Comparison of ENCODE assay signal across 23 cellular contexts in genomic region chr6:77657365-77657764, GRCh38. TPM values are rescaled to one million over a fixed set of nuclear protein-coding genes. Genes with fewer than 3 reads are reported as not detected.
DNase-seq lines count a peak whose midpoint lies in the region; ATAC-seq and TF ChIP-seq lines count a peak whose summit lies in the region.
"Had no signal": no experiment of that assay in that cellular context is flagged by ENCODE, and none has a peak within 500 bp of the region (broad histone marks: within the 10 kb centered on the region; RNA-seq: fewer than 3 reads in every experiment).

No MANE protein-coding gene starts in this region.

- H3K4me2 ChIP-seq in neural progenitor cell, result peak overlapping the region; percentile 23
- H3K4me2 ChIP-seq: A549 had no signal

- H3K27ac ChIP-seq in 22Rv1 (peak overlapping the region; percentile 14), body of pancreas (peak overlapping the region in 2 of 4 donors; percentile 6 to 53), neural progenitor cell (no peak overlapping the region)
- H3K27ac ChIP-seq: A549 had no signal

- no peaks in the 10 kb centered on the region for H4K20me1 ChIP-seq in neural progenitor cell (ENCODE audit: low read depth)

- H3K4me3 ChIP-seq in body of pancreas, result no peak overlapping the region
- no peak overlapping the region for H3K4me3 ChIP-seq in neural progenitor cell
- H3K4me3 ChIP-seq: A549, GM12878 had no signal

- no peaks in the 10 kb centered on the region for H3F3A ChIP-seq in neural progenitor cell (ENCODE audit: low read depth)

- H3K9me3 ChIP-seq in body of pancreas (no peaks in the 10 kb centered on the region), neural progenitor cell (ENCODE audit: low read depth) (no peaks in the 10 kb centered on the region)
- H3K9me3 ChIP-seq: A549 had no signal

- peaks cover 11% of the 10 kb centered on the region for H3K4me1 Mint-ChIP-seq in neural progenitor cell
- H3K4me1 Mint-ChIP-seq: CD4-positive, alpha-beta memory T cell had no signal

- DNase-seq in NCI-H82 (lab: John Stamatoyannopoulos, UW) (peak; percentile 68), body of pancreas (no peak), neural progenitor cell (ENCODE audit: low spot score) (peak; percentile 76), SW480 (ENCODE audit: low spot score) (no peak), NCI-H748 treated with DMSO at 0.1 percent for 48 hours (lab: John Stamatoyannopoulos, UW) (no peak)
- DNase-seq: 8988T; ACHN; C1 segment of cervical spinal cord; Calu3; CD4-positive, alpha-beta memory T cell; COR-L47; DMS 273 treated with DMSO at 0.1 percent for 48 hours; DMS79; EL; GDM1; GOT3; H7; HCEC 1CT had no signal

- H2AFZ ChIP-seq in neural progenitor cell (replicated peaks), result no peak overlapping the region

- H3K79me2 ChIP-seq in neural progenitor cell (ENCODE audit: low read depth), result no peaks in the 10 kb centered on the region

- H3K4me1 ChIP-seq in body of pancreas, result peaks cover 6% of the 10 kb centered on the region
- H3K4me1 ChIP-seq in neural progenitor cell, result peaks cover 10% of the 10 kb centered on the region
- H3K4me1 ChIP-seq: A549 had no signal

- no peaks in the 10 kb centered on the region for H3K27me3 Mint-ChIP-seq in neural progenitor cell (ENCODE audit: insufficient read depth, low read depth)
- H3K27me3 Mint-ChIP-seq: CD4-positive, alpha-beta memory T cell had no signal

- no peak overlapping the region for H3K27ac Mint-ChIP-seq in neural progenitor cell
- H3K27ac Mint-ChIP-seq: CD4-positive, alpha-beta memory T cell had no signal

- TF ChIP-seq CTCF in 22Rv1 (IDR thresholded peaks at IDR 0.05) (no peak), body of pancreas (IDR thresholded peaks at IDR 0.05) (no peak), neural progenitor cell (IDR thresholded peaks at IDR 0.05) (no peak)

- H3K4me3 Mint-ChIP-seq in neural progenitor cell, result no peak overlapping the region
- H3K4me3 Mint-ChIP-seq: CD4-positive, alpha-beta memory T cell had no signal

- H3K27me3 ChIP-seq in body of pancreas (no peaks in the 10 kb centered on the region), neural progenitor cell (no peaks in the 10 kb centered on the region)

- H3K36me3 ChIP-seq in body of pancreas (replicated peaks in 1 of 2; ENCODE audit: insufficient read depth in 1 of 2, low read depth in 2 of 2) (no peaks in the 10 kb centered on the region), neural progenitor cell (no peaks in the 10 kb centered on the region)

- no peaks in the 10 kb centered on the region for H3K36me3 Mint-ChIP-seq in neural progenitor cell
- H3K36me3 Mint-ChIP-seq: CD4-positive, alpha-beta memory T cell had no signal

- no peak for TF ChIP-seq POLR2A in body of pancreas (IDR thresholded peaks at IDR 0.05)

- no peaks in the 10 kb centered on the region for H3K9me3 Mint-ChIP-seq in neural progenitor cell

- no peak overlapping the region for H3K9ac ChIP-seq in neural progenitor cell

- intact Hi-C loops in body of pancreas (cut with DNase I), result no loop called here

- ATAC-seq in body of pancreas, result peak; percentile 30
- no peak for ATAC-seq in GM19455 (IDR thresholded peaks at IDR 0.05; ENCODE audit: unreplicated experiment)
- ATAC-seq in GM18909 (IDR thresholded peaks at IDR 0.05; ENCODE audit: poor library complexity, unreplicated experiment), result no peak
- ATAC-seq: A549, GM12878 had no signal

RNA-seq across cellular contexts. Expression of gene MEI4, which starts 4.5 kb away (rescaled TPM):
- total RNA-seq in body of pancreas (1 to 10 TPM; 2.1 to 3.3 TPM), neural progenitor cell (ENCODE audit: low replicate concordance) (1.0 TPM in 2 replicates)
- total RNA-seq: CD4-positive, alpha-beta memory T cell; GM12878 had no signal

Comparison
In these comparisons a context has a peak if more than half of its experiments do, and no peak if none do; other contexts are left out.
1. DNase-seq: peak in NCI-H82 (single experiment) and neural progenitor cell (single experiment); none in body of pancreas (0 of 4), SW480 (single experiment) and NCI-H748 treated with DMSO at 0.1 percent for 48 hours (single experiment).